ENCODE assay signal across 21 cellular contexts in genomic region chr3:131735121-131735520, GRCh38.
DNase-seq lines count a peak whose midpoint lies in the region; ATAC-seq and TF ChIP-seq lines count a peak whose summit lies in the region.
"Had no signal": no experiment of that assay in that cellular context is flagged by ENCODE, and none has a peak within 500 bp of the region (broad histone marks: within the 10 kb centered on the region; RNA-seq: fewer than 3 reads in every experiment).

No MANE protein-coding gene starts in this region.

- H3K9me3 ChIP-seq in MG63 (no peaks in the 10 kb centered on the region), smooth muscle cell (replicated peaks; ENCODE audit: low read depth) (no peaks in the 10 kb centered on the region), upper lobe of right lung (no peaks in the 10 kb centered on the region)
- H3K9me3 ChIP-seq: tibial artery had no signal

- H3K27me3 ChIP-seq in MG63: no peaks in the 10 kb centered on the region
- H3K27me3 ChIP-seq in smooth muscle cell (ENCODE audit: low read depth): no peaks in the 10 kb centered on the region
- no peaks in the 10 kb centered on the region for H3K27me3 ChIP-seq in upper lobe of right lung
- H3K27me3 ChIP-seq: tibial artery had no signal

- H2AFZ ChIP-seq in smooth muscle cell (ENCODE audit: low read depth): no peak overlapping the region

- H3F3A ChIP-seq in smooth muscle cell (ENCODE audit: low read depth): peaks cover 5% of the 10 kb centered on the region

- peak overlapping the region; percentile 40 for H3K9ac ChIP-seq in smooth muscle cell (ENCODE audit: low read depth)

- no peaks in the 10 kb centered on the region for H3K79me2 ChIP-seq in smooth muscle cell (ENCODE audit: low read depth)

- no peak for ATAC-seq in upper lobe of right lung
- ATAC-seq: HCT116; left lobe of liver; right cardiac atrium; stimulated activated naive CD8-positive, alpha-beta T cell treated with anti-CD3 and anti-CD28 coated beads, Interleukin-15, amount 100 ng/mL, for 72 hours had no signal

- peak overlapping the region; percentile 47 for H3K4me2 ChIP-seq in smooth muscle cell

- H3K4me1 ChIP-seq in smooth muscle cell (ENCODE audit: low read depth) (no peaks in the 10 kb centered on the region), upper lobe of right lung (no peaks in the 10 kb centered on the region)
- H3K4me1 ChIP-seq: tibial artery had no signal

- H3K4me3 ChIP-seq in MG63 (no peak overlapping the region), fibroblast of mammary gland (ENCODE audit: control insufficient read depth, low read depth, low read length) (no peak overlapping the region), smooth muscle cell (no peak overlapping the region), upper lobe of right lung (no peak overlapping the region)
- H3K4me3 ChIP-seq: SK-N-MC, tibial artery had no signal

- H3K27ac ChIP-seq in smooth muscle cell (ENCODE audit: low read depth): peak overlapping the region; percentile 83
- no peak overlapping the region for H3K27ac ChIP-seq in upper lobe of right lung
- H3K27ac ChIP-seq: SK-N-MC, tibial artery had no signal

- no peak for TF ChIP-seq CTCF in fibroblast of mammary gland (conservative IDR thresholded peaks at IDR 0.05; ENCODE audit: control insufficient read depth, insufficient read depth, low read depth, low read length)
- no peak for TF ChIP-seq CTCF in smooth muscle cell (IDR thresholded peaks at IDR 0.05; ENCODE audit: borderline replicate concordance, insufficient read depth, poor library complexity, severe bottlenecking)
- no peak for TF ChIP-seq CTCF in upper lobe of right lung (IDR thresholded peaks at IDR 0.05)

- intact Hi-C loops in upper lobe of right lung (cut with DNase I): no loop called here

- H3K36me3 ChIP-seq in MG63: no peaks in the 10 kb centered on the region
- no peaks in the 10 kb centered on the region for H3K36me3 ChIP-seq in smooth muscle cell (ENCODE audit: low read depth)
- no peaks in the 10 kb centered on the region for H3K36me3 ChIP-seq in upper lobe of right lung
- H3K36me3 ChIP-seq: tibial artery had no signal

- DNase-seq in EL (peak; percentile 71), MG63 (peak; percentile 10), fibroblast of mammary gland (ENCODE audit: low read depth) (peak; percentile 57), smooth muscle cell (lab: John Stamatoyannopoulos, UW; ENCODE audit: unreplicated experiment) (no peak), NCI-H82 treated with DMSO at 0.1 percent for 48 hours (lab: John Stamatoyannopoulos, UW; ENCODE audit: unreplicated experiment) (no peak), upper lobe of right lung (no peak)
- DNase-seq in effector CD8-positive, alpha-beta T cell (lab: John Stamatoyannopoulos, UW): no peak
- DNase-seq: activated CD4-positive, alpha-beta T cell treated with anti-CD3 and anti-CD28 coated beads, Interleukin-2, amount 50 U/mL, for 1 hour; activated naive CD4-positive, alpha-beta T cell treated with anti-CD3 and anti-CD28 coated beads, Interleukin-2, amount 50 U/mL, for 16 hours; AML-193; central memory CD4-positive, alpha-beta T cell; head of caudate nucleus; NCI-H1092 treated with DMSO at 0.1 percent for 48 hours; NCI-H1930; NCI-H526 treated with DMSO at 0.1 percent for 48 hours; right cardiac atrium; stimulated activated naive CD8-positive, alpha-beta T cell treated with anti-CD3 and anti-CD28 coated beads, Interleukin-15, amount 100 ng/mL, for 72 hours; tibial artery had no signal

- H4K20me1 ChIP-seq in smooth muscle cell (ENCODE audit: low read depth): no peaks in the 10 kb centered on the region

Comparison
In these comparisons a context has a peak if more than half of its experiments do, and no peak if none do; other contexts are left out.
1. DNase-seq: peak in EL (single experiment), MG63 (single experiment) and fibroblast of mammary gland (single experiment); none in smooth muscle cell (single experiment), NCI-H82 treated with DMSO at 0.1 percent for 48 hours (single experiment), effector CD8-positive, alpha-beta T cell (single experiment) and upper lobe of right lung (single experiment).